In genomic region chr1:37919277-37919676, GRCh38 we compare ENCODE assay signal across 9 cellular contexts. TPM values are rescaled to one million over a fixed set of nuclear protein-coding genes. Genes with fewer than 3 reads are reported as not detected.
DNase-seq lines count a peak whose midpoint lies in the region; ATAC-seq and TF ChIP-seq lines count a peak whose summit lies in the region.
"Had no signal": no experiment of that assay in that cellular context is flagged by ENCODE, and none has a peak within 500 bp of the region (broad histone marks: within the 10 kb centered on the region; RNA-seq: fewer than 3 reads in every experiment).

No MANE protein-coding gene starts in this region.

- H3K36me3 ChIP-seq in Panc1 (ENCODE audit: control insufficient read depth, insufficient read depth, low read length) (no peaks in the 10 kb centered on the region), testis (ENCODE audit: low read depth, missing control alignments) (no peaks in the 10 kb centered on the region)

- H3K27me3 Mint-ChIP-seq in activated CD4-positive, alpha-beta memory T cell treated with anti-CD3 and anti-CD28 coated beads for 36 hours = no peaks in the 10 kb centered on the region
- no peaks in the 10 kb centered on the region for H3K27me3 Mint-ChIP-seq in activated CD4-positive, alpha-beta memory T cell treated with anti-CD3 and anti-CD28 coated beads, Interleukin-2, amount 10 ng/mL, durations not matched to agents 7 days and 5 days
- H3K27me3 Mint-ChIP-seq: activated CD4-positive, alpha-beta T cell treated with anti-CD3 and anti-CD28 coated beads, Interleukin-2, amount 10 ng/mL, durations not matched to agents 7 days and 5 days had no signal

- ATAC-seq in Panc1 (peak; percentile 96), HG02885 (IDR thresholded peaks at IDR 0.05; ENCODE audit: poor library complexity, unreplicated experiment) (no peak), HG03039 (IDR thresholded peaks at IDR 0.05; ENCODE audit: unreplicated experiment) (no peak)

- H3K4me1 ChIP-seq in Panc1 (ENCODE audit: control insufficient read depth, insufficient read depth, low read length) (no peaks in the 10 kb centered on the region), testis (peaks cover 10% of the 10 kb centered on the region)

- H3K9me3 ChIP-seq in Panc1 (ENCODE audit: control insufficient read depth, insufficient read depth, low read depth, low read length) (no peaks in the 10 kb centered on the region), testis (no peaks in the 10 kb centered on the region)

- TF ChIP-seq POLR2A in testis (IDR thresholded peaks at IDR 0.05) = no peak

- POLR2A ChIA-PET in activated CD4-positive, alpha-beta memory T cell treated with anti-CD3 and anti-CD28 coated beads for 36 hours (lab: Charles Lee) = no interaction called here
- POLR2A ChIA-PET in activated CD4-positive, alpha-beta memory T cell treated with anti-CD3 and anti-CD28 coated beads, Interleukin-2, amount 10 ng/mL, durations not matched to agents 7 days and 5 days (lab: Charles Lee) = no interaction called here
- POLR2A ChIA-PET in Panc1 (lab: Charles Lee) = no interaction called here

- intact Hi-C loops in activated CD4-positive, alpha-beta memory T cell treated with anti-CD3 and anti-CD28 coated beads for 36 hours (cut with micrococcal nuclease) = no loop called here
- intact Hi-C loops in Panc1 (cut with micrococcal nuclease; ENCODE audit: unreplicated experiment) (no loop called here), testis (cut with DNase I; ENCODE audit: low total_unique reads) (no loop called here)

- H3K4me1 Mint-ChIP-seq in activated CD4-positive, alpha-beta memory T cell treated with anti-CD3 and anti-CD28 coated beads for 36 hours (ENCODE audit: low read depth) = peaks cover 10% of the 10 kb centered on the region
- H3K4me1 Mint-ChIP-seq in activated CD4-positive, alpha-beta memory T cell treated with anti-CD3 and anti-CD28 coated beads, Interleukin-2, amount 10 ng/mL, durations not matched to agents 7 days and 5 days = peaks cover 10% of the 10 kb centered on the region

- CTCF ChIA-PET in activated CD4-positive, alpha-beta memory T cell treated with anti-CD3 and anti-CD28 coated beads for 36 hours (lab: Charles Lee) = no interaction called here
- CTCF ChIA-PET in activated CD4-positive, alpha-beta memory T cell treated with anti-CD3 and anti-CD28 coated beads, Interleukin-2, amount 10 ng/mL, durations not matched to agents 7 days and 5 days (lab: Charles Lee) = no interaction called here
- CTCF ChIA-PET in Panc1 (lab: Charles Lee) = no interaction called here

- H3K4me3 Mint-ChIP-seq in activated CD4-positive, alpha-beta memory T cell treated with anti-CD3 and anti-CD28 coated beads for 36 hours = no peak overlapping the region
- no peak overlapping the region for H3K4me3 Mint-ChIP-seq in activated CD4-positive, alpha-beta memory T cell treated with anti-CD3 and anti-CD28 coated beads, Interleukin-2, amount 10 ng/mL, durations not matched to agents 7 days and 5 days
- H3K4me3 Mint-ChIP-seq: activated CD4-positive, alpha-beta T cell treated with anti-CD3 and anti-CD28 coated beads, Interleukin-2, amount 10 ng/mL, durations not matched to agents 7 days and 5 days had no signal

- H3K27ac ChIP-seq in Panc1 (ENCODE audit: low read length) (no peak overlapping the region), testis (no peak overlapping the region)

- WGBS in testis, 2 donors = 67 to 83% methylated on average over 1 of the region's 1 CpG

- peak; percentile 20 for DNase-seq in activated CD4-positive, alpha-beta memory T cell treated with anti-CD3 and anti-CD28 coated beads for 36 hours
- no peak for DNase-seq in activated CD4-positive, alpha-beta memory T cell treated with anti-CD3 and anti-CD28 coated beads, Interleukin-2, amount 10 ng/mL, durations not matched to agents 7 days and 5 days
- DNase-seq in Panc1 (ENCODE audit: low read depth, low spot score) (no peak), fibroblast of the aortic adventitia (ENCODE audit: low read depth) (peak; percentile 14), testis (no peak), T-helper 1 cell (no peak)
- DNase-seq: activated CD4-positive, alpha-beta T cell treated with anti-CD3 and anti-CD28 coated beads, Interleukin-2, amount 10 ng/mL, durations not matched to agents 7 days and 5 days had no signal

- no peak overlapping the region for H3K27ac Mint-ChIP-seq in activated CD4-positive, alpha-beta memory T cell treated with anti-CD3 and anti-CD28 coated beads for 36 hours
- no peak overlapping the region for H3K27ac Mint-ChIP-seq in activated CD4-positive, alpha-beta memory T cell treated with anti-CD3 and anti-CD28 coated beads, Interleukin-2, amount 10 ng/mL, durations not matched to agents 7 days and 5 days
- H3K27ac Mint-ChIP-seq: activated CD4-positive, alpha-beta T cell treated with anti-CD3 and anti-CD28 coated beads, Interleukin-2, amount 10 ng/mL, durations not matched to agents 7 days and 5 days had no signal

- H3K9me3 Mint-ChIP-seq in activated CD4-positive, alpha-beta memory T cell treated with anti-CD3 and anti-CD28 coated beads for 36 hours = no peaks in the 10 kb centered on the region
- no peaks in the 10 kb centered on the region for H3K9me3 Mint-ChIP-seq in activated CD4-positive, alpha-beta memory T cell treated with anti-CD3 and anti-CD28 coated beads, Interleukin-2, amount 10 ng/mL, durations not matched to agents 7 days and 5 days
- H3K9me3 Mint-ChIP-seq: activated CD4-positive, alpha-beta T cell treated with anti-CD3 and anti-CD28 coated beads, Interleukin-2, amount 10 ng/mL, durations not matched to agents 7 days and 5 days had no signal

- no TSS peak for BruUV-seq in Panc1 (replicated peaks; lab: Mats Ljungman, UMichigan)

- TF ChIP-seq CTCF in Panc1 (IDR thresholded peaks at IDR 0.05) (no peak), fibroblast of the aortic adventitia (IDR thresholded peaks at IDR 0.05; ENCODE audit: insufficient read depth, low read length) (peak; percentile 59), testis (IDR thresholded peaks at IDR 0.05) (peak in 2 of 3 experiments; percentile 21 to 31)

- peaks cover 1% of the 10 kb centered on the region for H3K36me3 Mint-ChIP-seq in activated CD4-positive, alpha-beta memory T cell treated with anti-CD3 and anti-CD28 coated beads for 36 hours
- peaks cover 13% of the 10 kb centered on the region for H3K36me3 Mint-ChIP-seq in activated CD4-positive, alpha-beta memory T cell treated with anti-CD3 and anti-CD28 coated beads, Interleukin-2, amount 10 ng/mL, durations not matched to agents 7 days and 5 days (ENCODE audit: low read depth)

- in situ Hi-C loops in Panc1 (cut with HindIII; ENCODE audit: low pct_unique_long_range_greater_than_20kb, low sequenced_read_pairs) = no loop called here

- H3K27me3 ChIP-seq in Panc1 (ENCODE audit: control insufficient read depth, insufficient read depth, low read length) (no peaks in the 10 kb centered on the region), testis (no peaks in the 10 kb centered on the region)

- H3K4me3 ChIP-seq in Panc1 (ENCODE audit: low read depth in 2 of 2, low read length in 2 of 2) (no peak overlapping the region), fibroblast of the aortic adventitia (ENCODE audit: low read depth, low read length) (no peak overlapping the region), testis (no peak overlapping the region)

RNA-seq across cellular contexts. Expression of gene INPP5B, which starts 27.6 kb away (rescaled TPM):
- total RNA-seq in activated CD4-positive, alpha-beta memory T cell treated with anti-CD3 and anti-CD28 coated beads for 36 hours = 10 to 100 TPM; 24.3 to 24.4 TPM
- total RNA-seq in activated CD4-positive, alpha-beta memory T cell treated with anti-CD3 and anti-CD28 coated beads, Interleukin-2, amount 10 ng/mL, durations not matched to agents 7 days and 5 days = 10 to 100 TPM; 26.3 to 26.7 TPM
- 17.7 TPM for total RNA-seq in Panc1 (2021; ENCODE audit: unreplicated experiment)
- 11.5 TPM for polyA plus RNA-seq in Panc1 (2012; ENCODE audit: insufficient read length)
- total RNA-seq in fibroblast of the aortic adventitia (ENCODE audit: low replicate concordance) = 26.8 and 35.5 TPM in 2 replicates
- total RNA-seq in testis = 10 to 100 TPM; 24.1 to 31.6 TPM
- 15.3 TPM for polyA plus RNA-seq in testis (ENCODE audit: insufficient read depth, low read depth, low replicate concordance)

RNA-seq across cellular contexts. Expression of gene MTF1, which starts 59.9 kb away (rescaled TPM):
- 10 to 100 TPM; 21.1 to 22.8 TPM for total RNA-seq in activated CD4-positive, alpha-beta memory T cell treated with anti-CD3 and anti-CD28 coated beads for 36 hours
- total RNA-seq in activated CD4-positive, alpha-beta memory T cell treated with anti-CD3 and anti-CD28 coated beads, Interleukin-2, amount 10 ng/mL, durations not matched to agents 7 days and 5 days = 10 to 100 TPM; 27.5 to 28.8 TPM
- total RNA-seq in Panc1 (2021; ENCODE audit: unreplicated experiment) (26.2 TPM), fibroblast of the aortic adventitia (ENCODE audit: low replicate concordance) (4.7 and 7.4 TPM in 2 replicates), testis (10 to 100 TPM; 12.8 to 16.8 TPM)
- polyA plus RNA-seq in Panc1 (2012; ENCODE audit: insufficient read length) = 6.3 TPM
- 35.9 TPM for polyA plus RNA-seq in testis (ENCODE audit: insufficient read depth, low read depth, low replicate concordance)

Comparison
In these comparisons a context has a peak if more than half of its experiments do, and no peak if none do; other contexts are left out.
1. DNase-seq: peak in activated CD4-positive, alpha-beta memory T cell treated with anti-CD3 and anti-CD28 coated beads for 36 hours (single experiment) and fibroblast of the aortic adventitia (single experiment); none in activated CD4-positive, alpha-beta memory T cell treated with anti-CD3 and anti-CD28 coated beads, Interleukin-2, amount 10 ng/mL, durations not matched to agents 7 days and 5 days (single experiment), Panc1 (single experiment), testis (single experiment) and T-helper 1 cell (0 of 5).